ENCODE assay signal across 8 cellular contexts in the genomic region with DNA sequence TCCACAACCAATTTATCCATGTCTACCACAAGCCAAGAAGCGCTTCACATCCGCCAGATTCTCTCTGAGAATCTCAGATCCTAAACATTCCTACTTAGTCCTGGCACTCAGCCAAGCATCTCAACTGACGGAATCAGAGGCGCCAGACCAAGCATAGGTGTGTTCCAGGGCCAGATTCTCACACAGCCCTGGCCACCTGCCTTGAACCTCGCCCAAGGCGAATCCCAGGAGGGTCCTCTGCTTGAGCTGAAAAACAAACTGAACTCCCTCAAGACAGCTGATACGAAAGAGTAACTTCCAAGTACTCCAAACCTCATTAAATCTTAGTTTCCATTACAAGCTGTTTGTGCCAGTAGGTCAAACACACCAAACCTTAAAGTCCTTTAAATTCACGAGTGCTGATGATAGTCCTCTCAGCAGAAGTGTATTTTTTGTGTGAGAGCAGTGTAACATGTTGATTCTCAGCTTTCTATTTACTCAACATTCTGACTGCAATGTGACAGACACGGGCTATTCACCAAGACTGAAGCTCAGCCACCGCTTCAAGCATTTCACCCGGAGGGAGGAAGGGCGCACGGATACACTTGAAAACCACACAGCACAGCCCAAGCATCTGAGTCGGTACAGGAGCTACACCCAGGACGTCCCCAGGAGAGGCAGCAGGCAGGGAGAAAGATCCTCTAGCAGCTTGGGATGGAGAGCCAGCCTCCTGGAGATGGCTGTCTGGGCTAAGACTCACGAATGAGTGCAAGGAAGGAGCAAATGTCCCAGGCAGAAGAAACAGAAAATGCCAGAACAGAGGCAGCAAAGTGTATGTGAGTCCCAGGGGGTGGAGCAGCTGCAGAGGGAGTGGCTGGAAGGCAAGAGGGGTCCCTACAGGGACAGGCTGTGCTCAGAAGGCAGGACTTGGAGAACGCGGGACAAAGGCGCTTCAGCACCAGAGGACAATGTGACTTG. TPM values are rescaled to one million over a fixed set of nuclear protein-coding genes. Genes with fewer than 3 reads are reported as not detected.
A peak's percentile ranks its signal among the peaks of the same experiment; 100 is the strongest.
DNase-seq lines count a peak whose midpoint lies in the region; ATAC-seq, FAIRE-seq and TF ChIP-seq lines count a peak whose summit lies in the region.

No MANE protein-coding gene starts in this region.

- peak overlapping the region; percentile 9 to 70 (median 62); a peak in 5 of 7 replicates for H3K27ac Mint-ChIP-seq in H9
- peak overlapping the region; percentile 32 for H3K27ac Mint-ChIP-seq in stimulated activated naive B cell treated with anti-CD40 and anti-IgM and Interleukin-4, amounts not matched to agents 10 μg/mL and 1 μg/mL and 100 μg/mL, for 72 hours

- peaks cover 15% of the 10 kb centered on the region for H3K4me1 ChIP-seq in H9 (ENCODE audit: insufficient read depth, low read length)
- peaks cover 24% of the 10 kb centered on the region for H3K4me1 ChIP-seq in Panc1 (ENCODE audit: control insufficient read depth, insufficient read depth, low read length)
- peaks cover 0 to 43% of the 10 kb centered on the region in 2 donors for H3K4me1 ChIP-seq in right atrium auricular region

- H3K9ac ChIP-seq in H9 (ENCODE audit: extremely low read depth, insufficient read length, low read length) = no peak overlapping the region

- H3K27me3 Mint-ChIP-seq in H9 (ENCODE audit: low read depth) = peaks cover 6% of the 10 kb centered on the region
- peaks cover 37 to 44% of the 10 kb centered on the region in 2 donors for H3K27me3 Mint-ChIP-seq in stimulated activated naive B cell treated with anti-CD40 and anti-IgM and Interleukin-4, amounts not matched to agents 10 μg/mL and 1 μg/mL and 100 μg/mL, for 72 hours

- no peak overlapping the region for H2AK5ac ChIP-seq in H9 (ENCODE audit: insufficient read length, low read length)

- peaks cover 5% of the 10 kb centered on the region for H3K23me2 ChIP-seq in H9 (ENCODE audit: insufficient read length, low read depth, low read length, poor library complexity, severe bottlenecking)

- DNase-seq in DMS79 (lab: John Stamatoyannopoulos, UW) (peak; percentile 89), H9 (peak; percentile 67), Panc1 (ENCODE audit: low read depth, low spot score) (no peak), right atrium auricular region (ENCODE audit: low spot score) (no peak), H54 (ENCODE audit: insufficient read length, low spot score) (no peak)
- DNase-seq in stimulated activated naive B cell treated with anti-CD40 and anti-IgM and Interleukin-4, amounts not matched to agents 10 μg/mL and 1 μg/mL and 100 μg/mL, for 72 hours = no peak
- DNase-seq in activated effector memory CD4-positive, alpha-beta T cell treated with anti-CD3 and anti-CD28 coated beads, Interleukin-2, amount 50 U/mL, for 16 hours = no peak

- H4K8ac ChIP-seq in H9 (replicated peaks; ENCODE audit: insufficient read length, low read depth, low read length) = no peak overlapping the region

- CTCF ChIA-PET in Panc1 (lab: Charles Lee) = no interaction called here

- H3K14ac ChIP-seq in H9 (ENCODE audit: insufficient read depth, low read length) = no peak overlapping the region

- WGBS in H9 (ENCODE audit: extremely low coverage, insufficient read length, low lambda C conversion rate) = no CpG with 5 or more reads among the region's 19 CpGs

- no peaks in the 10 kb centered on the region for H4K20me1 ChIP-seq in H9 (ENCODE audit: control insufficient read depth, insufficient read depth, insufficient read length)

- no peak overlapping the region for H2BK5ac ChIP-seq in H9 (ENCODE audit: insufficient read length, low read length)

- peaks cover 47% of the 10 kb centered on the region; the same call in 1 of the 2 replicates for H3K79me2 ChIP-seq in H9 (ENCODE audit: insufficient read depth, low read length)

- H3K23ac ChIP-seq in H9 (ENCODE audit: insufficient read length, low read depth, low read length) = no peak overlapping the region

- H3K56ac ChIP-seq in H9 (ENCODE audit: insufficient read length, low read depth, low read length) = no peak overlapping the region

- H2BK12ac ChIP-seq in H9 (ENCODE audit: insufficient read length, low read depth, low read length) = no peak overlapping the region

- no peak overlapping the region for H2BK120ac ChIP-seq in H9 (ENCODE audit: low read depth, low read length, poor library complexity, severe bottlenecking)

- no peak overlapping the region for H3K4ac ChIP-seq in H9 (ENCODE audit: low read depth, low read length)

- no peaks in the 10 kb centered on the region for H3K36me3 Mint-ChIP-seq in H9 (ENCODE audit: insufficient read depth in 1 of 3, low read depth in 3 of 3)
- H3K36me3 Mint-ChIP-seq in stimulated activated naive B cell treated with anti-CD40 and anti-IgM and Interleukin-4, amounts not matched to agents 10 μg/mL and 1 μg/mL and 100 μg/mL, for 72 hours = no peaks in the 10 kb centered on the region

- H3K27me3 ChIP-seq in H9 (ENCODE audit: insufficient read depth, low read length) (no peaks in the 10 kb centered on the region), Panc1 (ENCODE audit: control insufficient read depth, insufficient read depth, low read length) (no peaks in the 10 kb centered on the region), right atrium auricular region (no peaks in the 10 kb centered on the region)

- no peak overlapping the region for H4K91ac ChIP-seq in H9 (ENCODE audit: insufficient read length, low read depth, low read length)

- H3K27ac ChIP-seq in H9 (ENCODE audit: insufficient read length, low read depth, low read length) = no peak overlapping the region
- peak overlapping the region; percentile 31; the same call in 1 of the 2 replicates for H3K27ac ChIP-seq in Panc1 (ENCODE audit: low read length)
- H3K27ac ChIP-seq in right atrium auricular region = peak overlapping the region; percentile 47 to 51

- H2AFZ ChIP-seq in H9 (ENCODE audit: low read length) = no peak overlapping the region

- TF ChIP-seq CTCF in H9 (conservative IDR thresholded peaks at IDR 0.05) (no peak), Panc1 (IDR thresholded peaks at IDR 0.05) (no peak), right atrium auricular region (IDR thresholded peaks at IDR 0.05) (no peak)

- peak overlapping the region; percentile 11 for H3K4me2 ChIP-seq in H9 (ENCODE audit: insufficient read depth, insufficient read length, low read length)

- peaks cover 53 to 60% of the 10 kb centered on the region in 2 experiments for H3K4me1 Mint-ChIP-seq in H9
- H3K4me1 Mint-ChIP-seq in stimulated activated naive B cell treated with anti-CD40 and anti-IgM and Interleukin-4, amounts not matched to agents 10 μg/mL and 1 μg/mL and 100 μg/mL, for 72 hours = peaks cover 11% of the 10 kb centered on the region in 2 donors

- no peak overlapping the region for H3K18ac ChIP-seq in H9 (ENCODE audit: insufficient read length, low read depth, low read length)

- POLR2A ChIA-PET in Panc1 (lab: Charles Lee) = no interaction called here

- peak overlapping the region in 1 of 2 experiments; percentile 10; a peak in 1 of 4 replicates for H3K4me3 ChIP-seq in Panc1 (ENCODE audit: low read depth in 2 of 2, low read length in 2 of 2)
- H3K4me3 ChIP-seq in right atrium auricular region = peak overlapping the region in 1 of 2 donors; percentile 22

- intact Hi-C loops in Panc1 (cut with micrococcal nuclease; ENCODE audit: unreplicated experiment) = no loop called here

- no peak overlapping the region for H2BK20ac ChIP-seq in H9 (ENCODE audit: low read depth, low read length, poor library complexity, severe bottlenecking)

- no peak overlapping the region for H3T11ph ChIP-seq in H9 (ENCODE audit: low read length)

- H3K9me3 ChIP-seq in H9 (ENCODE audit: control insufficient read depth, low read depth, low read length) (no peaks in the 10 kb centered on the region), Panc1 (ENCODE audit: control insufficient read depth, insufficient read depth, low read depth, low read length) (no peaks in the 10 kb centered on the region), right atrium auricular region (no peaks in the 10 kb centered on the region)

- no peak for TF ChIP-seq POLR2A in H54 (IDR thresholded peaks at IDR 0.05; ENCODE audit: low read depth, low read length)

- H3K9me3 Mint-ChIP-seq in H9 = no peaks in the 10 kb centered on the region
- no peaks in the 10 kb centered on the region for H3K9me3 Mint-ChIP-seq in stimulated activated naive B cell treated with anti-CD40 and anti-IgM and Interleukin-4, amounts not matched to agents 10 μg/mL and 1 μg/mL and 100 μg/mL, for 72 hours

- no peak overlapping the region for H4K5ac ChIP-seq in H9 (ENCODE audit: insufficient read length, low read depth, low read length)

- H2BK15ac ChIP-seq in H9 (ENCODE audit: low read depth, low read length) = no peak overlapping the region

- in situ Hi-C loops in Panc1 (cut with HindIII; ENCODE audit: low pct_unique_long_range_greater_than_20kb, low sequenced_read_pairs) = no loop called here

- peak overlapping the region in 1 of 2 experiments; percentile 50; a peak in 2 of 5 replicates for H3K4me3 Mint-ChIP-seq in H9
- H3K4me3 Mint-ChIP-seq in stimulated activated naive B cell treated with anti-CD40 and anti-IgM and Interleukin-4, amounts not matched to agents 10 μg/mL and 1 μg/mL and 100 μg/mL, for 72 hours = peak overlapping the region; percentile 51 to 57

- peaks cover 20% of the 10 kb centered on the region for H3K79me1 ChIP-seq in H9 (ENCODE audit: insufficient read depth, low read depth, low read length, poor library complexity, severe bottlenecking)

- ATAC-seq in Panc1 (peak; percentile 65), HG02973 (IDR thresholded peaks at IDR 0.05; ENCODE audit: unreplicated experiment) (no peak)
- ATAC-seq in stimulated activated naive B cell treated with anti-CD40 and anti-IgM and Interleukin-4, amounts not matched to agents 10 μg/mL and 1 μg/mL and 100 μg/mL, for 72 hours (replicated peaks) = peak; percentile 27 to 56

- no peaks in the 10 kb centered on the region; the same call in 1 of the 2 replicates for H3K36me3 ChIP-seq in Panc1 (ENCODE audit: control insufficient read depth, insufficient read depth, low read length)
- H3K36me3 ChIP-seq in right atrium auricular region = no peaks in the 10 kb centered on the region

- FAIRE-seq in H54 (lab: Jason Lieb, UNC) = no peak

- no TSS peak for BruUV-seq in Panc1 (replicated peaks; lab: Mats Ljungman, UMichigan)

RNA-seq across cellular contexts. Expression of a gene that starts 6.0 kb away (rescaled TPM):
- 44.7 and 47.2 TPM in 2 replicates for total RNA-seq in H9 (2021)
- 29.8 TPM for total RNA-seq in Panc1 (2021; ENCODE audit: unreplicated experiment)
- 17.4 TPM for polyA plus RNA-seq in Panc1 (2012; ENCODE audit: insufficient read length)
- total RNA-seq in right atrium auricular region = 10 to 100 TPM; 31.6 to 41.6 TPM

Comparison
In these comparisons a context has a peak if more than half of its experiments do, and no peak if none do; other contexts are left out.
1. DNase-seq: peak in DMS79 (single experiment) and H9 (single experiment); none in Panc1 (single experiment), right atrium auricular region (single experiment), stimulated activated naive B cell treated with anti-CD40 and anti-IgM and Interleukin-4, amounts not matched to agents 10 μg/mL and 1 μg/mL and 100 μg/mL, for 72 hours (single experiment), activated effector memory CD4-positive, alpha-beta T cell treated with anti-CD3 and anti-CD28 coated beads, Interleukin-2, amount 50 U/mL, for 16 hours (single experiment) and H54 (single experiment).